22 cellular contexts compared by ENCODE assay signal in genomic region chr12:966715-967114, GRCh38.
"Had no signal": no experiment of that assay in that cellular context is flagged by ENCODE, and none has a peak within 500 bp of the region (broad histone marks: within the 10 kb centered on the region; RNA-seq: fewer than 3 reads in every experiment).

No MANE protein-coding gene starts in this region.

- H3K36me3 Mint-ChIP-seq: activated CD8-positive, alpha-beta memory T cell treated with anti-CD3 and anti-CD28 coated beads, Interleukin-2, amount 10 ng/mL, durations not matched to agents 7 days and 5 days; activated naive CD4-positive, alpha-beta T cell treated with anti-CD3 and anti-CD28 coated beads, Interleukin-2, amount 10 ng/mL, durations not matched to agents 7 days and 5 days; memory B cell had no signal

- H3K27ac Mint-ChIP-seq: activated CD4-positive, alpha-beta memory T cell treated with anti-CD3 and anti-CD28 coated beads, Interleukin-2, amount 10 ng/mL, durations not matched to agents 7 days and 5 days; activated CD4-positive, alpha-beta T cell treated with anti-CD3 and anti-CD28 coated beads, Interleukin-2, amount 10 ng/mL, durations not matched to agents 24 days and 14 days; activated CD8-positive, alpha-beta memory T cell treated with anti-CD3 and anti-CD28 coated beads, Interleukin-2, amount 10 ng/mL, durations not matched to agents 7 days and 5 days; activated naive CD4-positive, alpha-beta T cell treated with anti-CD3 and anti-CD28 coated beads, Interleukin-2, amount 10 ng/mL, durations not matched to agents 7 days and 5 days; dendritic cell treated with granulocyte-macrophage colony-stimulating factor and Interleukin-4, amounts not matched to agents 40 ng/mL and 50 ng/mL, for 4 days; memory B cell; nephron progenitor cell; stimulated activated naive CD8-positive, alpha-beta T cell treated with anti-CD3 and anti-CD28 coated beads, Interleukin-15, Interleukin-2, amounts not matched to agents 100 ng/mL and 50 ng/mL, for 24 hours had no signal

- H3K4me3 ChIP-seq: cardiac muscle cell, mucosa of descending colon, tibial nerve had no signal

- H3K27me3 Mint-ChIP-seq: activated CD4-positive, alpha-beta memory T cell treated with anti-CD3 and anti-CD28 coated beads, Interleukin-2, amount 10 ng/mL, durations not matched to agents 7 days and 5 days; activated CD4-positive, alpha-beta T cell treated with anti-CD3 and anti-CD28 coated beads, Interleukin-2, amount 10 ng/mL, durations not matched to agents 24 days and 14 days; dendritic cell treated with granulocyte-macrophage colony-stimulating factor and Interleukin-4, amounts not matched to agents 40 ng/mL and 50 ng/mL, for 4 days; memory B cell; stimulated activated naive CD8-positive, alpha-beta T cell treated with anti-CD3 and anti-CD28 coated beads, Interleukin-15, Interleukin-2, amounts not matched to agents 100 ng/mL and 50 ng/mL, for 24 hours had no signal

- H3K9me3 Mint-ChIP-seq: activated CD4-positive, alpha-beta memory T cell treated with anti-CD3 and anti-CD28 coated beads, Interleukin-2, amount 10 ng/mL, durations not matched to agents 7 days and 5 days; activated CD4-positive, alpha-beta T cell treated with anti-CD3 and anti-CD28 coated beads, Interleukin-2, amount 10 ng/mL, durations not matched to agents 24 days and 14 days; activated naive CD4-positive, alpha-beta T cell treated with anti-CD3 and anti-CD28 coated beads, Interleukin-2, amount 10 ng/mL, durations not matched to agents 7 days and 5 days; dendritic cell treated with granulocyte-macrophage colony-stimulating factor and Interleukin-4, amounts not matched to agents 40 ng/mL and 50 ng/mL, for 4 days; memory B cell; nephron progenitor cell; stimulated activated naive CD8-positive, alpha-beta T cell treated with anti-CD3 and anti-CD28 coated beads, Interleukin-15, Interleukin-2, amounts not matched to agents 100 ng/mL and 50 ng/mL, for 24 hours had no signal

- H3K4me3 Mint-ChIP-seq: activated CD4-positive, alpha-beta memory T cell treated with anti-CD3 and anti-CD28 coated beads, Interleukin-2, amount 10 ng/mL, durations not matched to agents 7 days and 5 days; activated CD4-positive, alpha-beta T cell treated with anti-CD3 and anti-CD28 coated beads, Interleukin-2, amount 10 ng/mL, durations not matched to agents 24 days and 14 days; activated CD8-positive, alpha-beta memory T cell treated with anti-CD3 and anti-CD28 coated beads, Interleukin-2, amount 10 ng/mL, durations not matched to agents 7 days and 5 days; activated naive CD4-positive, alpha-beta T cell treated with anti-CD3 and anti-CD28 coated beads, Interleukin-2, amount 10 ng/mL, durations not matched to agents 7 days and 5 days; dendritic cell treated with granulocyte-macrophage colony-stimulating factor and Interleukin-4, amounts not matched to agents 40 ng/mL and 50 ng/mL, for 4 days; memory B cell; nephron progenitor cell; stimulated activated naive CD8-positive, alpha-beta T cell treated with anti-CD3 and anti-CD28 coated beads, Interleukin-15, Interleukin-2, amounts not matched to agents 100 ng/mL and 50 ng/mL, for 24 hours had no signal

- ATAC-seq: activated CD4-positive, CD25-positive, alpha-beta regulatory T cell treated with anti-CD3 and anti-CD28 coated beads, Interleukin-2, amount 50 U/mL, for 24 hours; activated CD8-positive, alpha-beta memory T cell treated with anti-CD3 and anti-CD28 coated beads, Interleukin-2, amount 10 ng/mL, durations not matched to agents 7 days and 5 days; foreskin keratinocyte; left colon; mucosa of descending colon; right cardiac atrium had no signal

- DNase-seq: activated CD4-positive, alpha-beta memory T cell treated with anti-CD3 and anti-CD28 coated beads, Interleukin-2, amount 10 ng/mL, durations not matched to agents 7 days and 5 days; activated CD4-positive, alpha-beta T cell treated with anti-CD3 and anti-CD28 coated beads, Interleukin-2, amount 10 ng/mL, durations not matched to agents 24 days and 14 days; activated CD8-positive, alpha-beta memory T cell treated with anti-CD3 and anti-CD28 coated beads, Interleukin-2, amount 10 ng/mL, durations not matched to agents 7 days and 5 days; activated effector memory CD4-positive, alpha-beta T cell treated with anti-CD3 and anti-CD28 coated beads, Interleukin-2, amount 50 U/mL, for 16 hours; activated naive CD4-positive, alpha-beta T cell treated with anti-CD3 and anti-CD28 coated beads, Interleukin-2, amount 10 ng/mL, durations not matched to agents 7 days and 5 days; activated T-cell treated with anti-CD3 and anti-CD28 coated beads for 4 hours; effector CD4-positive, alpha-beta T cell; erythroblast; foreskin keratinocyte; left colon; mucosa of descending colon; nephron progenitor cell; right cardiac atrium; stimulated activated CD4-positive, alpha-beta T cell treated with anti-CD3 and anti-CD28 coated beads, Interleukin-12 subunit alpha, Interleukin-12 subunit beta, amount 100 ng/mL, for 4 hours; stimulated activated CD4-positive, alpha-beta T cell treated with anti-CD3 and anti-CD28 coated beads, Interleukin-4, amount 100 ng/mL, for 4 hours; substantia nigra had no signal

- H3K4me1 Mint-ChIP-seq: activated naive CD4-positive, alpha-beta T cell treated with anti-CD3 and anti-CD28 coated beads, Interleukin-2, amount 10 ng/mL, durations not matched to agents 7 days and 5 days; memory B cell; nephron progenitor cell had no signal
